In the genomic region with DNA sequence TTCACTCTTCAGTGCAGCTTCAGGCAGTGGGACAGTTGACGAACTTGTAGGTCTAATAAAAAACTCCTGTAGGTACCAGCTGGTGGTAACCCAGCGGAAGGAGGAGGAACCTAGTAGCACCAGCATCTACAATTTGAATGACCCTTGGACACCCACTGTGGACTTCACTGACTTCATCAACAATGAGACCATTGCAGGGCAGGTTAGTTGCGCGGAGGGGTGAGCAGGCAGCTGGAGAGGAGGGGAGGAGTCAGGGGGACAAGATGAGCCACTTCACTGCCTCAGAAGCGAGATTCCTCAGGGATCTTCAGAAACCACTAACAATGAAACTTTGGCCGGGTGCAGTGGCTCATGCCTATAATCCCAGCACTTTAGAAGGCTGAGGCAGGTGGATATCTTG, we compare ENCODE assay signal across 35 cellular contexts. TPM values are rescaled to one million over a fixed set of nuclear protein-coding genes. Genes with fewer than 3 reads are reported as not detected.
"Had no signal": no experiment of that assay in that cellular context is flagged by ENCODE, and none has a peak within 500 bp of the region (broad histone marks: within the 10 kb centered on the region; RNA-seq: fewer than 3 reads in every experiment).

No MANE protein-coding gene starts in this region.

- ATAC-seq: activated CD8-positive, alpha-beta T cell treated with anti-CD3 and anti-CD28 coated beads for 36 hours; activated T-cell treated with anti-CD3 and anti-CD28 coated beads, Interleukin-2, amount 50 U/mL, for 72 hours; activated T-helper 17 cell treated with anti-CD3 and anti-CD28 coated beads, Interleukin-2, amount 50 U/mL, for 72 hours; PC-3 had no signal

- H3K4me1 ChIP-seq: ascending aorta, Peyer's patch, SJSA1 had no signal

- H3K9me3 ChIP-seq: ascending aorta, Peyer's patch, SJSA1 had no signal

- H3K4me3 ChIP-seq: ascending aorta, cardiac muscle cell, MG63, Peyer's patch, SJSA1 had no signal

- H3K27me3 ChIP-seq: ascending aorta, cardiac muscle cell, MG63, Peyer's patch had no signal

- DNase-seq: activated CD4-positive, alpha-beta T cell treated with anti-CD3 and anti-CD28 coated beads, Interleukin-2, amount 10 ng/mL, durations not matched to agents 24 days and 14 days; activated CD4-positive, alpha-beta T cell treated with anti-CD3 and anti-CD28 coated beads, Interleukin-2, amount 50 U/mL, for 4 hours; activated CD8-positive, alpha-beta T cell treated with anti-CD3 and anti-CD28 coated beads for 36 hours; activated effector memory CD4-positive, alpha-beta T cell treated with anti-CD3 and anti-CD28 coated beads, Interleukin-2, amount 50 U/mL, for 16 hours; activated naive CD4-positive, alpha-beta T cell; activated naive CD8-positive, alpha-beta T cell treated with anti-CD3 and anti-CD28 coated beads, Interleukin-2, amount 10 ng/mL, durations not matched to agents 7 days and 5 days; activated T-cell treated with anti-CD3 and anti-CD28 coated beads, Interleukin-2, amount 50 U/mL, for 1 hour; activated T-cell treated with anti-CD3 and anti-CD28 coated beads, Interleukin-2, amount 50 U/mL, for 72 hours; amygdala; Kasumi-1; MG63; NCI-H1092; NCI-H1436 treated with DMSO at 0.1 percent for 48 hours; NCI-H1694 treated with DMSO at 0.1 percent for 48 hours; NCI-H2029; NCI-H2171 treated with DMSO at 0.1 percent for 48 hours; NCI-H2227 treated with DMSO at 0.1 percent for 48 hours; NCI-H446; NCI-H510A treated with DMSO at 0.1 percent for 48 hours; NCI-H69; NK-92 treated with Interleukin-12 subunit alpha and Interleukin-12 subunit beta, amount 100 ng/mL, for 24 hours; PC-3; Peyer's patch; RPMI8226; SHP77 treated with DMSO at 0.1 percent for 48 hours; SK-N-SH had no signal

- H3K27ac Mint-ChIP-seq: activated CD4-positive, alpha-beta T cell treated with anti-CD3 and anti-CD28 coated beads, Interleukin-2, amount 10 ng/mL, durations not matched to agents 24 days and 14 days; activated CD8-positive, alpha-beta T cell treated with anti-CD3 and anti-CD28 coated beads for 36 hours; activated naive CD4-positive, alpha-beta T cell treated with anti-CD3 and anti-CD28 coated beads, Interleukin-2, amount 50 U/mL, for 24 hours; activated naive CD8-positive, alpha-beta T cell treated with anti-CD3 and anti-CD28 coated beads, Interleukin-2, amount 10 ng/mL, durations not matched to agents 7 days and 5 days; activated T-cell treated with anti-CD3 and anti-CD28 coated beads, Interleukin-2, amount 50 U/mL, for 72 hours; activated T-helper 17 cell treated with anti-CD3 and anti-CD28 coated beads, Interleukin-2, amount 50 U/mL, for 72 hours; T-helper 1 cell treated with Interleukin-12 subunit alpha and Interleukin-12 subunit beta and Interleukin-4 antibody, amounts not matched to agents 30 μg/mL and 1 μg/mL, for 36 hours; T-helper 2 cell treated with Interferon-gamma antibody and Interleukin-4, amounts not matched to agents 5 μg/mL and 100 μg/mL, for 36 hours had no signal

- H3K9me3 Mint-ChIP-seq: activated CD4-positive, alpha-beta T cell treated with anti-CD3 and anti-CD28 coated beads, Interleukin-2, amount 10 ng/mL, durations not matched to agents 24 days and 14 days; activated naive CD4-positive, alpha-beta T cell treated with anti-CD3 and anti-CD28 coated beads, Interleukin-2, amount 50 U/mL, for 24 hours; activated T-cell treated with anti-CD3 and anti-CD28 coated beads, Interleukin-2, amount 50 U/mL, for 72 hours; activated T-helper 17 cell treated with anti-CD3 and anti-CD28 coated beads, Interleukin-2, amount 50 U/mL, for 72 hours; central memory CD8-positive, alpha-beta T cell; T-helper 1 cell treated with Interleukin-12 subunit alpha and Interleukin-12 subunit beta and Interleukin-4 antibody, amounts not matched to agents 30 μg/mL and 1 μg/mL, for 36 hours; T-helper 2 cell treated with Interferon-gamma antibody and Interleukin-4, amounts not matched to agents 5 μg/mL and 100 μg/mL, for 36 hours had no signal

- H3K4me3 Mint-ChIP-seq: activated CD4-positive, alpha-beta T cell treated with anti-CD3 and anti-CD28 coated beads, Interleukin-2, amount 10 ng/mL, durations not matched to agents 24 days and 14 days; activated CD8-positive, alpha-beta T cell treated with anti-CD3 and anti-CD28 coated beads for 36 hours; activated naive CD4-positive, alpha-beta T cell treated with anti-CD3 and anti-CD28 coated beads, Interleukin-2, amount 50 U/mL, for 24 hours; activated naive CD8-positive, alpha-beta T cell treated with anti-CD3 and anti-CD28 coated beads, Interleukin-2, amount 10 ng/mL, durations not matched to agents 7 days and 5 days; activated T-cell treated with anti-CD3 and anti-CD28 coated beads, Interleukin-2, amount 50 U/mL, for 72 hours; activated T-helper 17 cell treated with anti-CD3 and anti-CD28 coated beads, Interleukin-2, amount 50 U/mL, for 72 hours; central memory CD8-positive, alpha-beta T cell; T-helper 1 cell treated with Interleukin-12 subunit alpha and Interleukin-12 subunit beta and Interleukin-4 antibody, amounts not matched to agents 30 μg/mL and 1 μg/mL, for 36 hours; T-helper 2 cell treated with Interferon-gamma antibody and Interleukin-4, amounts not matched to agents 5 μg/mL and 100 μg/mL, for 36 hours had no signal

- H3K4me1 Mint-ChIP-seq: activated CD4-positive, alpha-beta T cell treated with anti-CD3 and anti-CD28 coated beads, Interleukin-2, amount 10 ng/mL, durations not matched to agents 24 days and 14 days; activated naive CD4-positive, alpha-beta T cell treated with anti-CD3 and anti-CD28 coated beads, Interleukin-2, amount 50 U/mL, for 24 hours; activated naive CD8-positive, alpha-beta T cell treated with anti-CD3 and anti-CD28 coated beads, Interleukin-2, amount 10 ng/mL, durations not matched to agents 7 days and 5 days; activated T-helper 17 cell treated with anti-CD3 and anti-CD28 coated beads, Interleukin-2, amount 50 U/mL, for 72 hours; central memory CD8-positive, alpha-beta T cell had no signal

- H3K27ac ChIP-seq: ascending aorta, cardiac muscle cell, Peyer's patch, SJSA1 had no signal

- H3K36me3 Mint-ChIP-seq: activated naive CD8-positive, alpha-beta T cell treated with anti-CD3 and anti-CD28 coated beads, Interleukin-2, amount 10 ng/mL, durations not matched to agents 7 days and 5 days had no signal

- H3K36me3 ChIP-seq: cardiac muscle cell, MG63, Peyer's patch, SJSA1 had no signal

RNA-seq across cellular contexts. Expression of a gene that starts 22.3 kb away (rescaled TPM):
- total RNA-seq: SJSA1 had no signal

RNA-seq across cellular contexts. Expression of a gene that starts 27.3 kb away (rescaled TPM):
- total RNA-seq: activated CD4-positive, alpha-beta T cell treated with anti-CD3 and anti-CD28 coated beads, Interleukin-2, amount 10 ng/mL, durations not matched to agents 24 days and 14 days; activated CD8-positive, alpha-beta memory T cell treated with anti-CD3 and anti-CD28 coated beads for 36 hours; activated CD8-positive, alpha-beta T cell treated with anti-CD3 and anti-CD28 coated beads for 36 hours; activated naive CD8-positive, alpha-beta T cell treated with anti-CD3 and anti-CD28 coated beads, Interleukin-2, amount 10 ng/mL, durations not matched to agents 7 days and 5 days; activated T-cell treated with anti-CD3 and anti-CD28 coated beads, Interleukin-2, amount 50 U/mL, for 72 hours; activated T-helper 17 cell treated with anti-CD3 and anti-CD28 coated beads, Interleukin-2, amount 50 U/mL, for 72 hours; ascending aorta; cardiac muscle cell; PC-3; SJSA1 had no signal

RNA-seq across cellular contexts. Expression of a gene that starts 28.9 kb away (rescaled TPM):
- total RNA-seq: ascending aorta had no signal
